In genomic region chr12:111193977-111194702, GRCh38 we compare ENCODE assay signal across 20 cellular contexts.
DNase-seq lines count a peak whose midpoint lies in the region; TF ChIP-seq lines count a peak whose summit lies in the region.
"Had no signal": no experiment of that assay in that cellular context is flagged by ENCODE, and none has a peak within 500 bp of the region (broad histone marks: within the 10 kb centered on the region; RNA-seq: fewer than 3 reads in every experiment).

No MANE protein-coding gene starts in this region.

- no peaks in the 10 kb centered on the region for H3K79me2 ChIP-seq in H9 (ENCODE audit: insufficient read depth, low read length)
- no peaks in the 10 kb centered on the region for H3K79me2 ChIP-seq in SK-N-SH (ENCODE audit: insufficient read depth)

- no peak overlapping the region for H3K23ac ChIP-seq in H9 (ENCODE audit: insufficient read length, low read depth, low read length)

- H3K56ac ChIP-seq in H9 (ENCODE audit: insufficient read length, low read depth, low read length), result no peak overlapping the region

- no peak for TF ChIP-seq RAD21 in SK-N-SH (IDR thresholded peaks at IDR 0.05; ENCODE audit: low read length)

- H2BK20ac ChIP-seq in H9 (ENCODE audit: low read depth, low read length, poor library complexity, severe bottlenecking), result no peak overlapping the region

- no peak overlapping the region for H3K14ac ChIP-seq in H9 (ENCODE audit: insufficient read depth, low read length)

- no peak overlapping the region for H4K8ac ChIP-seq in H9 (replicated peaks; ENCODE audit: insufficient read length, low read depth, low read length)

- whole genome bisulfite sequencing in H9 (ENCODE audit: extremely low coverage, insufficient read length, low lambda C conversion rate), result no CpG with 5 or more reads among the region's 15 CpGs
- WGBS in SK-N-SH (ENCODE audit: low lambda C conversion rate), result 51% methylated on average over 9 of the region's 15 CpGs

- no peak overlapping the region for H3K4me3 ChIP-seq in SK-N-SH (ENCODE audit: low read depth in 2 of 2, low read length in 1 of 2)
- H3K4me3 ChIP-seq: GM12878 had no signal

- no peaks in the 10 kb centered on the region for H3K23me2 ChIP-seq in H9 (ENCODE audit: insufficient read length, low read depth, low read length, poor library complexity, severe bottlenecking)

- no peak overlapping the region for H3K4me3 Mint-ChIP-seq in H9
- no peak overlapping the region for H3K4me3 Mint-ChIP-seq in brain
- H3K4me3 Mint-ChIP-seq in nephron, result no peak overlapping the region
- H3K4me3 Mint-ChIP-seq: CD4-positive, CD25-positive, alpha-beta regulatory T cell; CD8-positive, alpha-beta memory T cell; HFFc6; IgD-negative memory B cell had no signal

- H2BK120ac ChIP-seq in H9 (ENCODE audit: low read depth, low read length, poor library complexity, severe bottlenecking), result no peak overlapping the region

- H3K18ac ChIP-seq in H9 (ENCODE audit: insufficient read length, low read depth, low read length), result peak overlapping the region; percentile 15

- H4K20me1 ChIP-seq in H9 (ENCODE audit: control insufficient read depth, insufficient read depth, insufficient read length) (no peaks in the 10 kb centered on the region), SK-N-SH (ENCODE audit: insufficient read depth) (no peaks in the 10 kb centered on the region)

- no peak overlapping the region for H4K5ac ChIP-seq in H9 (ENCODE audit: insufficient read length, low read depth, low read length)

- H2AFZ ChIP-seq in H9 (ENCODE audit: low read length), result no peak overlapping the region
- H2AFZ ChIP-seq in SK-N-SH (ENCODE audit: low read depth), result no peak overlapping the region

- no peaks in the 10 kb centered on the region for H3K36me3 Mint-ChIP-seq in H9 (ENCODE audit: insufficient read depth in 1 of 3, low read depth in 3 of 3)
- no peaks in the 10 kb centered on the region for H3K36me3 Mint-ChIP-seq in brain
- H3K36me3 Mint-ChIP-seq in nephron (ENCODE audit: low read depth), result no peaks in the 10 kb centered on the region
- H3K36me3 Mint-ChIP-seq: CD4-positive, CD25-positive, alpha-beta regulatory T cell; CD8-positive, alpha-beta memory T cell had no signal

- H3T11ph ChIP-seq in H9 (ENCODE audit: low read length), result no peak overlapping the region

- no peak overlapping the region for H4K91ac ChIP-seq in H9 (ENCODE audit: insufficient read length, low read depth, low read length)

- H3K4me1 Mint-ChIP-seq in H9 (peaks cover 31 to 41% of the 10 kb centered on the region in 2 experiments), brain (peaks cover 42% of the 10 kb centered on the region), nephron (peaks cover 19% of the 10 kb centered on the region)
- H3K4me1 Mint-ChIP-seq: CD4-positive, CD25-positive, alpha-beta regulatory T cell; CD8-positive, alpha-beta memory T cell; IgD-negative memory B cell had no signal

- H3K9me3 Mint-ChIP-seq in H9 (no peaks in the 10 kb centered on the region; a peak in 1 of 5 replicates), brain (peaks cover 0 to 3% (median 0%) of the 10 kb centered on the region in 5 experiments), nephron (no peaks in the 10 kb centered on the region)
- H3K9me3 Mint-ChIP-seq: CD4-positive, CD25-positive, alpha-beta regulatory T cell; CD8-positive, alpha-beta memory T cell had no signal

- TF ChIP-seq EP300 in SK-N-SH (IDR thresholded peaks at IDR 0.05; ENCODE audit: borderline replicate concordance in 1 of 2, low read depth in 1 of 2, low read length in 1 of 2), result no peak

- POLR2A ChIA-PET in SK-N-SH (lab: Yijun Ruan, JAX), result no interaction called here

- no peak overlapping the region for H3K27ac ChIP-seq in H9 (ENCODE audit: insufficient read length, low read depth, low read length)
- H3K27ac ChIP-seq in SK-N-SH (ENCODE audit: low read depth in 2 of 2, low read length in 1 of 2), result peak overlapping the region in 1 of 2 experiments; percentile 39; a peak in 2 of 4 replicates

- CTCF ChIA-PET in SK-N-SH (lab: Yijun Ruan, JAX), result interaction anchor here (0.7 to 1.6 kb wide), 3 partner anchors 8 to 28 kb away, joined by 3 read pairs; no protein-coding TSS in a partner anchor

- TF ChIP-seq CTCF in H9 (conservative IDR thresholded peaks at IDR 0.05) (no peak), brain (conservative IDR thresholded peaks at IDR 0.05) (no peak), nephron (IDR thresholded peaks at IDR 0.05; ENCODE audit: unreplicated experiment in 3 of 3) (no peak), SK-N-SH (IDR thresholded peaks at IDR 0.05) (no peak)

- no peaks in the 10 kb centered on the region for H3K27me3 ChIP-seq in H9 (ENCODE audit: insufficient read depth, low read length)
- H3K27me3 ChIP-seq in SK-N-SH (ENCODE audit: insufficient read depth), result 0 out of 2 replicates have a peak, but pooled peaks cover 5% of the 10 kb centered on the region
- H3K27me3 ChIP-seq: BE2C had no signal

- no peak overlapping the region for H2BK12ac ChIP-seq in H9 (ENCODE audit: insufficient read length, low read depth, low read length)

- DNase-seq in H9 (no peak), HK-2 (ENCODE audit: unreplicated experiment) (no peak), NCI-H1694 (lab: John Stamatoyannopoulos, UW) (no peak), SK-N-SH (no peak)
- DNase-seq: ACHN; BE2C; CD4-positive, CD25-positive, alpha-beta regulatory T cell; CD8-positive, alpha-beta memory T cell; COR-L47; DMS 273 treated with DMSO at 0.1 percent for 48 hours; DMS53; DND-41; EL; HCEC 1CT; HFFc6; KG1 had no signal

- H3K4ac ChIP-seq in H9 (ENCODE audit: low read depth, low read length), result no peak overlapping the region

- no peaks in the 10 kb centered on the region for H3K79me1 ChIP-seq in H9 (ENCODE audit: insufficient read depth, low read depth, low read length, poor library complexity, severe bottlenecking)

- H3K9me3 ChIP-seq in H9 (ENCODE audit: control insufficient read depth, low read depth, low read length), result no peaks in the 10 kb centered on the region
- no peaks in the 10 kb centered on the region for H3K9me3 ChIP-seq in SK-N-SH
- H3K9me3 ChIP-seq: BE2C had no signal

- peaks cover 2% of the 10 kb centered on the region for H3K27me3 Mint-ChIP-seq in H9 (ENCODE audit: low read depth)
- peaks cover 8% of the 10 kb centered on the region for H3K27me3 Mint-ChIP-seq in brain
- H3K27me3 Mint-ChIP-seq in nephron (ENCODE audit: low read depth), result peaks cover 70% of the 10 kb centered on the region

- no peak overlapping the region for H2BK5ac ChIP-seq in H9 (ENCODE audit: insufficient read length, low read length)

- H3K27ac Mint-ChIP-seq in H9 (peak overlapping the region in 1 of 3 experiments; percentile 25; a peak in 1 of 7 replicates), brain (peak overlapping the region; percentile 14 to 88 (median 36)), nephron (peak overlapping the region; percentile 62 to 95 (median 82))
- H3K27ac Mint-ChIP-seq: CD4-positive, CD25-positive, alpha-beta regulatory T cell; CD8-positive, alpha-beta memory T cell; HFFc6; IgD-negative memory B cell had no signal

- no peaks in the 10 kb centered on the region for H3K9me2 ChIP-seq in SK-N-SH

- no peaks in the 10 kb centered on the region for H3F3A ChIP-seq in SK-N-SH (replicated peaks; ENCODE audit: insufficient read depth)

- H3K4me1 ChIP-seq in H9 (ENCODE audit: insufficient read depth, low read length) (no peaks in the 10 kb centered on the region), SK-N-SH (ENCODE audit: control insufficient read depth in 1 of 2, insufficient read depth in 2 of 2, low read depth in 1 of 2, low read length in 1 of 2) (peaks cover 0 to 3% of the 10 kb centered on the region in 2 experiments; a peak in 1 of 4 replicates)
- H3K4me1 ChIP-seq: BE2C had no signal

- H2BK15ac ChIP-seq in H9 (ENCODE audit: low read depth, low read length), result no peak overlapping the region

- H3K9ac ChIP-seq in H9 (ENCODE audit: extremely low read depth, insufficient read length, low read length) (no peak overlapping the region), SK-N-SH (no peak overlapping the region)

- H2AK5ac ChIP-seq in H9 (ENCODE audit: insufficient read length, low read length), result no peak overlapping the region

- H3K4me2 ChIP-seq in H9 (ENCODE audit: insufficient read depth, insufficient read length, low read length) (no peak overlapping the region), SK-N-SH (no peak overlapping the region)

- H3K36me3 ChIP-seq in SK-N-SH (replicated peaks in 1 of 2; ENCODE audit: control insufficient read depth in 1 of 2, insufficient read depth in 2 of 2, low read length in 1 of 2), result no peaks in the 10 kb centered on the region
- H3K36me3 ChIP-seq: BE2C had no signal

TF ChIP-seq in SK-N-SH, 30 proteins besides CTCF, POLR2A, EP300 and RAD21 (continues in another document):
- no peak for TF ChIP-seq MEF2A (IDR thresholded peaks at IDR 0.05; ENCODE audit: borderline replicate concordance, low read depth)
- no peak for TF ChIP-seq POLR2AphosphoS5 (IDR thresholded peaks at IDR 0.05; ENCODE audit: low read depth, low read length)
- TF ChIP-seq SIN3A (IDR thresholded peaks at IDR 0.05; ENCODE audit: borderline replicate concordance, low read depth, low read length), result no peak
- no peak for TF ChIP-seq PBX3 (IDR thresholded peaks at IDR 0.05)
- no peak for TF ChIP-seq YY1 (IDR thresholded peaks at IDR 0.05; ENCODE audit: low read depth)
- TF ChIP-seq JUND (IDR thresholded peaks at IDR 0.05), result no peak
- no peak for TF ChIP-seq FOSL2 (IDR thresholded peaks at IDR 0.05; ENCODE audit: borderline replicate concordance, low read depth)
- TF ChIP-seq NRF1 (IDR thresholded peaks at IDR 0.05; ENCODE audit: low read depth, low read length), result no peak
- TF ChIP-seq ELF1 (IDR thresholded peaks at IDR 0.05), result no peak
- no peak for TF ChIP-seq GATA2 (CRISPR knock-in tag; IDR thresholded peaks at IDR 0.05)
- no peak for TF ChIP-seq USF2 (IDR thresholded peaks at IDR 0.05; ENCODE audit: borderline replicate concordance, low read depth, low read length)
